19 cellular contexts compared by ENCODE assay signal in the genomic region with DNA sequence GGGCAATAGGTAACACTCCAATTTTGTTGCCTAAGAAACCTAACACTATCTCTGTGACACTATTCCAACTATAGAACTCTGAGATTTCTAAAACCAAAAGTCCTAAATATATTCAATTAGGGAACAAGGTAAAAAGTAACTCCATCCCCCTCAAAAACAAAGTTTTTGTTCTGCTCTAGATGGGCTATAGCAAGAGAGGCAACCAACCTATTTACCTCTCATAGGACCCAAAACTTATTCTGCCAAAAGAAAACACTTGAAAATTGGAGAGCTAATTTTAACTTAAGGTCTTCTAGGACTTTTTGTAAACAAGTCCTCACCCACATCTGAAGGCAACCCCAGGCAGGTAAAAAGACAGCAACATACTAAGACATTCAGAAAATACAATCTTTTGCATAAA. TPM values are rescaled to one million over a fixed set of nuclear protein-coding genes. Genes with fewer than 3 reads are reported as not detected.
A peak's percentile ranks its signal among the peaks of the same experiment; 100 is the strongest.
DNase-seq lines count a peak whose midpoint lies in the region; ATAC-seq and TF ChIP-seq lines count a peak whose summit lies in the region.
"Had no signal": no experiment of that assay in that cellular context is flagged by ENCODE, and none has a peak within 500 bp of the region (broad histone marks: within the 10 kb centered on the region; RNA-seq: fewer than 3 reads in every experiment).

No MANE protein-coding gene starts in this region.

- no peaks in the 10 kb centered on the region for H3K9me3 ChIP-seq in mammary epithelial cell (replicated peaks; ENCODE audit: insufficient read depth, low read length)
- H3K9me3 ChIP-seq: BE2C, SK-N-SH had no signal

- dilution Hi-C loops in mammary epithelial cell (cut with HindIII; ENCODE audit: low sequenced_read_pairs): loop anchor here (10.0 kb wide), 1 partner anchor 60 kb away; no protein-coding TSS in a partner anchor

- no peaks in the 10 kb centered on the region for H3K9me3 Mint-ChIP-seq in MCF 10A (ENCODE audit: unreplicated experiment)
- no peaks in the 10 kb centered on the region for H3K9me3 Mint-ChIP-seq in T-cell
- H3K9me3 Mint-ChIP-seq in immature natural killer cell: no peaks in the 10 kb centered on the region
- H3K9me3 Mint-ChIP-seq in type B pancreatic cell: no peaks in the 10 kb centered on the region

- H3K9ac ChIP-seq in mammary epithelial cell (ENCODE audit: insufficient read depth, low read length): no peak overlapping the region
- H3K9ac ChIP-seq: SK-N-SH had no signal

- ATAC-seq in T-cell (replicated peaks in 1 of 4): no peak
- ATAC-seq in HG02840 (IDR thresholded peaks at IDR 0.05; ENCODE audit: low FRiP score, unreplicated experiment): no peak

- peaks cover 64% of the 10 kb centered on the region for H3K36me3 ChIP-seq in mammary epithelial cell (ENCODE audit: insufficient read depth, low read length)

- H3K4me3 Mint-ChIP-seq in MCF 10A (ENCODE audit: unreplicated experiment) (peak overlapping the region; percentile 42), T-cell (peak overlapping the region; percentile 15 to 53 (median 45)), immature natural killer cell (peak overlapping the region; percentile 5 to 63 (median 51)), type B pancreatic cell (peak overlapping the region; percentile 29)

- no peak overlapping the region for H3K4me2 ChIP-seq in mammary epithelial cell (ENCODE audit: insufficient read depth, low read depth, low read length)
- H3K4me2 ChIP-seq: SK-N-SH had no signal

- H3K27ac ChIP-seq in mammary epithelial cell (ENCODE audit: insufficient read depth, low read depth, low read length): no peak overlapping the region
- H3K27ac ChIP-seq: skin epidermis had no signal

- peaks cover 45% of the 10 kb centered on the region for H4K20me1 ChIP-seq in mammary epithelial cell (ENCODE audit: insufficient read depth, low read length)

- no peak overlapping the region for H2AFZ ChIP-seq in mammary epithelial cell (ENCODE audit: low read depth, low read length)

- H3K27me3 Mint-ChIP-seq in MCF 10A (ENCODE audit: insufficient read depth, unreplicated experiment): no peaks in the 10 kb centered on the region
- no peaks in the 10 kb centered on the region for H3K27me3 Mint-ChIP-seq in T-cell
- H3K27me3 Mint-ChIP-seq in immature natural killer cell (ENCODE audit: low read depth in 3 of 3): peaks cover 10 to 34% (median 27%) of the 10 kb centered on the region in 3 donors
- no peaks in the 10 kb centered on the region for H3K27me3 Mint-ChIP-seq in type B pancreatic cell

- H3K27me3 ChIP-seq in mammary epithelial cell (ENCODE audit: insufficient read depth, low read length): no peaks in the 10 kb centered on the region

- H3K27ac Mint-ChIP-seq in MCF 10A (ENCODE audit: low read depth, unreplicated experiment) (peak overlapping the region; percentile 22), T-cell (peak overlapping the region in 1 of 2 donors; percentile 66), immature natural killer cell (peak overlapping the region in 5 of 6 donors; percentile 3 to 71 (median 59)), type B pancreatic cell (peak overlapping the region; percentile 52)

- TF ChIP-seq CTCF in MCF 10A (IDR thresholded peaks at IDR 0.05; ENCODE audit: unreplicated experiment) (no peak), mammary epithelial cell (conservative IDR thresholded peaks at IDR 0.05 in 1 of 2, IDR thresholded peaks at IDR 0.05 in 1 of 2; ENCODE audit: extremely low read depth in 1 of 2, insufficient read depth in 1 of 2, low read depth in 1 of 2, low read length in 2 of 2) (no peak), type B pancreatic cell (conservative IDR thresholded peaks at IDR 0.05) (no peak)

- no peak overlapping the region for H3K4me3 ChIP-seq in mammary epithelial cell (replicated peaks in 1 of 3; ENCODE audit: insufficient read depth in 1 of 3, low read depth in 2 of 3, low read length in 3 of 3)
- H3K4me3 ChIP-seq: lung, skin epidermis had no signal

- intact Hi-C loops in MCF 10A (cut with micrococcal nuclease): no loop called here
- intact Hi-C loops in mammary epithelial cell (cut with micrococcal nuclease): no loop called here

- POLR2A ChIA-PET in MCF 10A (lab: Yijun Ruan, JAX): interaction anchor here (1.1 to 3.6 kb wide), 10 partner anchors 8 to 149 kb away, joined by 3 to 25 read pairs (median 10); a partner anchor contains a TSS
- POLR2A ChIA-PET in T-cell (lab: Charles Lee): interaction anchor here (0.5 to 2.3 kb wide), 11 partner anchors 8 to 133 kb away, joined by 3 to 11 read pairs (median 3); a partner anchor contains a TSS

- no peak for DNase-seq in MCF 10A (ENCODE audit: unreplicated experiment)
- no peak for DNase-seq in mammary epithelial cell
- DNase-seq in T-cell: no peak
- DNase-seq in immature natural killer cell: no peak
- no peak for DNase-seq in type B pancreatic cell (ENCODE audit: extremely low spot score, unreplicated experiment)
- DNase-seq in NCI-H69 (lab: John Stamatoyannopoulos, UW): no peak
- DNase-seq in SW 1271 (lab: John Stamatoyannopoulos, UW): no peak
- DNase-seq: activated effector memory CD4-positive, alpha-beta T cell treated with Interleukin-2 at 50 U/mL for 16 hours; BE2C; DMS79; foreskin fibroblast; KG1; NCI-H1436 treated with DMSO at 0.1 percent for 48 hours; NCI-H446; OCI-M1; SK-N-SH had no signal

- CTCF ChIA-PET in MCF 10A (lab: Yijun Ruan, JAX) (interaction anchor here (0.6 to 1.1 kb wide), 4 partner anchors 11 to 707 kb away, joined by 3 to 5 read pairs (median 4); no protein-coding TSS in a partner anchor), mammary epithelial cell (lab: Charles Lee; ENCODE audit: low non-redundant PET) (no interaction called here), T-cell (lab: Charles Lee) (interaction anchor here (0.6 to 1.1 kb wide), 2 partner anchors 24 to 85 kb away, joined by 3 read pairs; no protein-coding TSS in a partner anchor)

- in situ Hi-C loops in mammary epithelial cell (cut with MboI; ENCODE audit: low sequenced_read_pairs in 2 of 2): no loop called here

- H3K4me1 Mint-ChIP-seq in MCF 10A (ENCODE audit: insufficient read depth, unreplicated experiment) (peaks cover 27% of the 10 kb centered on the region), T-cell (peaks cover 80 to 86% (median 82%) of the 10 kb centered on the region in 3 donors), immature natural killer cell (peaks cover 78 to 88% of the 10 kb centered on the region in 2 donors), type B pancreatic cell (ENCODE audit: unreplicated experiment) (peaks cover 10% of the 10 kb centered on the region)

- peaks cover 99% of the 10 kb centered on the region for H3K79me2 ChIP-seq in mammary epithelial cell (ENCODE audit: insufficient read depth, low read length)

- H3K36me3 Mint-ChIP-seq in MCF 10A (ENCODE audit: insufficient read depth, unreplicated experiment) (peaks cover 96% of the 10 kb centered on the region), T-cell (peaks cover 46% of the 10 kb centered on the region), immature natural killer cell (peaks cover 38 to 60% (median 40%) of the 10 kb centered on the region in 3 donors), type B pancreatic cell (peaks cover 47% of the 10 kb centered on the region)

- peaks cover 16% of the 10 kb centered on the region for H3K4me1 ChIP-seq in mammary epithelial cell (ENCODE audit: insufficient read depth, low read length)

- BruUV-seq in MCF 10A (replicated peaks; lab: Mats Ljungman, UMichigan): no TSS peak
- BruUV-seq in mammary epithelial cell (replicated peaks; lab: Mats Ljungman, UMichigan): no TSS peak

RNA-seq across cellular contexts. Expression of a gene that starts 7.7 kb away (rescaled TPM):
- 380 and 438 TPM in 2 replicates for total RNA-seq in MCF 10A (2022)
- total RNA-seq in mammary epithelial cell: 100 to 1,000 TPM; 188 to 283 TPM
- 27.2 TPM for polyA plus RNA-seq in mammary epithelial cell
- polyA minus RNA-seq in mammary epithelial cell: 272 TPM
- total RNA-seq in T-cell: 100 to 1,000 TPM; 482 to 966 (median 536) TPM
- 100 to 1,000 TPM; 120 to 203 (median 142) TPM for polyA plus RNA-seq in immature natural killer cell
- total RNA-seq in type B pancreatic cell (ENCODE audit: low replicate concordance): 361 and 398 TPM in 2 replicates

RNA-seq across cellular contexts. Expression of a gene that starts 35.2 kb away (rescaled TPM):
- total RNA-seq in MCF 10A (2022): 173 and 192 TPM in 2 replicates
- total RNA-seq in mammary epithelial cell: 100 to 1,000 TPM; 113 to 176 TPM
- 386 TPM for polyA plus RNA-seq in mammary epithelial cell
- polyA minus RNA-seq in mammary epithelial cell: 17.3 TPM
- total RNA-seq in T-cell: 10 to 100 TPM; 38.4 to 79.7 (median 62.5) TPM
- 100 to 1,000 TPM; 298 to 612 (median 340) TPM for polyA plus RNA-seq in immature natural killer cell
- total RNA-seq in type B pancreatic cell (ENCODE audit: low replicate concordance): 131 and 160 TPM in 2 replicates

RNA-seq across cellular contexts. Expression of a gene that starts 35.2 kb away (rescaled TPM):
- 27.6 and 28.6 TPM in 2 replicates for total RNA-seq in MCF 10A (2022)
- total RNA-seq in mammary epithelial cell: 10 to 100 TPM; 28.8 to 33.0 TPM
- 44.8 TPM for polyA plus RNA-seq in mammary epithelial cell
- 57.3 TPM for polyA minus RNA-seq in mammary epithelial cell
- 10 to 100 TPM; 17.7 to 33.5 (median 31.2) TPM for total RNA-seq in T-cell
- polyA plus RNA-seq in immature natural killer cell: 10 to 100 TPM in 2 of 3 donors, 1 to 10 TPM in 1; 8.1 to 21.3 (median 20.0) TPM
- total RNA-seq in type B pancreatic cell (ENCODE audit: low replicate concordance): 26.7 and 29.9 TPM in 2 replicates

RNA-seq across cellular contexts. Expression of a gene that starts 37.4 kb away (rescaled TPM):
- total RNA-seq in MCF 10A (2022) (64.2 and 74.7 TPM in 2 replicates), mammary epithelial cell (10 to 100 TPM; 24.0 to 39.7 TPM), T-cell (100 to 1,000 TPM in 2 of 5 donors, 10 to 100 TPM in 3; 67.8 to 174 (median 68.9) TPM), type B pancreatic cell (ENCODE audit: low replicate concordance) (33.4 and 37.6 TPM in 2 replicates)
- polyA plus RNA-seq in mammary epithelial cell (19.5 TPM), immature natural killer cell (100 to 1,000 TPM in 2 of 3 donors, 10 to 100 TPM in 1; 92.6 to 140 (median 112) TPM)
- 24.9 TPM for polyA minus RNA-seq in mammary epithelial cell
